1 cellular context compared by ENCODE assay signal in the genomic region with DNA sequence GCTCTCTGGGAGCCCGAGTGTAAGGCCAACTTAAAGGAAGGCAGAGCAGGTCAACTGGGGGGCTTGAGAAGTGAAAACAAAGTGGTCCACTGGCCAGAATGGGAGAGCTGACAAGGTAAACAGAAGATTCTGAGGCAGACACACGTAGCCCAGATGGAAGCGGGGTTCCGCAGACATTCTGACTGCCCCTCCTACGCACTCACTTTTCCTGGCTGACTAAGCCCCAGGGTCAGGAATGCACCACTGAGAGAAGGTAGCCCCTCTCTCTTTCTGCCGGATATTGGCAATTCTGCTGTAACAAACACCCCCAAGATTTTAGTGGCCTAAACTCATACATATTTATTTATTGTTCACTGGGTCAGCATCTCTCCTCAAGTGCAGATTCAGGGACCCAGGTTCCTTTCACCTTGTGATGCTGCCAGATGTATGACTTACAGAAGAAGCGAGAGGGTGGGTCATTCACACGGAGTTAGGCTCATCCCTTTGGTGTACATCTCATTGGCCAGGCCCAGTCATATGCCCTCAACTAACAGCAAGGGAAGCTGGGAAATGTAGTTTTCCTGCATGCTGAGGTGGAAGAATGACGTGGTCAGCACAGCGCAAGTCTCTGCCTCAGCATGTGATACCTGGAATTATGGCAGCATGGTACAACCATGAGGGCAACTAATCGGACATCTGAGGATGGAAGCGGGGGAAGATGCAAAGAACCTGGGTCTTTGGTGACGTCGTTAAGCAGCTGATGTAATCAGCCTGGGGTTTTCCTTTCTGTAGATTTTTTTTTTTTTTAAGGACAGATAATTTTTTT.
TF ChIP-seq lines count a peak whose summit lies in the region.

No MANE protein-coding gene starts in this region.

TF ChIP-seq in HEK293, 187 proteins besides CTCF, POLR2A, EP300 and RAD21 (continued from another document):
- TF ChIP-seq, protein P1, sequence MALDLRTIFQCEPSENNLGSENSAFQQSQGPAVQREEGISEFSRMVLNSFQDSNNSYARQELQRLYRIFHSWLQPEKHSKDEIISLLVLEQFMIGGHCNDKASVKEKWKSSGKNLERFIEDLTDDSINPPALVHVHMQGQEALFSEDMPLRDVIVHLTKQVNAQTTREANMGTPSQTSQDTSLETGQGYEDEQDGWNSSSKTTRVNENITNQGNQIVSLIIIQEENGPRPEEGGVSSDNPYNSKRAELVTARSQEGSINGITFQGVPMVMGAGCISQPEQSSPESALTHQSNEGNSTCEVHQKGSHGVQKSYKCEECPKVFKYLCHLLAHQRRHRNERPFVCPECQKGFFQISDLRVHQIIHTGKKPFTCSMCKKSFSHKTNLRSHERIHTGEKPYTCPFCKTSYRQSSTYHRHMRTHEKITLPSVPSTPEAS (tag by site-specific recombination; IDR thresholded peaks at IDR 0.05): no peak
- no peak for TF ChIP-seq ZBTB7A (tag by site-specific recombination; IDR thresholded peaks at IDR 0.05; ENCODE audit: low read depth)
- 0 out of 2 replicates have a peak, but pooled peaks have one; percentile 31 for TF ChIP-seq ZNF24 (tag by site-specific recombination; IDR thresholded peaks at IDR 0.05)
- no peak for TF ChIP-seq ZNF548 (tag by site-specific recombination; IDR thresholded peaks at IDR 0.05)
- TF ChIP-seq BCL11A (tag by site-specific recombination; IDR thresholded peaks at IDR 0.05; ENCODE audit: low read depth): no peak
- no peak for TF ChIP-seq ZNF670 (tag by site-specific recombination; IDR thresholded peaks at IDR 0.05; ENCODE audit: low read depth)
- no peak for TF ChIP-seq SCRT1 (tag by site-specific recombination; IDR thresholded peaks at IDR 0.05; ENCODE audit: borderline replicate concordance)
- TF ChIP-seq, protein P2, sequence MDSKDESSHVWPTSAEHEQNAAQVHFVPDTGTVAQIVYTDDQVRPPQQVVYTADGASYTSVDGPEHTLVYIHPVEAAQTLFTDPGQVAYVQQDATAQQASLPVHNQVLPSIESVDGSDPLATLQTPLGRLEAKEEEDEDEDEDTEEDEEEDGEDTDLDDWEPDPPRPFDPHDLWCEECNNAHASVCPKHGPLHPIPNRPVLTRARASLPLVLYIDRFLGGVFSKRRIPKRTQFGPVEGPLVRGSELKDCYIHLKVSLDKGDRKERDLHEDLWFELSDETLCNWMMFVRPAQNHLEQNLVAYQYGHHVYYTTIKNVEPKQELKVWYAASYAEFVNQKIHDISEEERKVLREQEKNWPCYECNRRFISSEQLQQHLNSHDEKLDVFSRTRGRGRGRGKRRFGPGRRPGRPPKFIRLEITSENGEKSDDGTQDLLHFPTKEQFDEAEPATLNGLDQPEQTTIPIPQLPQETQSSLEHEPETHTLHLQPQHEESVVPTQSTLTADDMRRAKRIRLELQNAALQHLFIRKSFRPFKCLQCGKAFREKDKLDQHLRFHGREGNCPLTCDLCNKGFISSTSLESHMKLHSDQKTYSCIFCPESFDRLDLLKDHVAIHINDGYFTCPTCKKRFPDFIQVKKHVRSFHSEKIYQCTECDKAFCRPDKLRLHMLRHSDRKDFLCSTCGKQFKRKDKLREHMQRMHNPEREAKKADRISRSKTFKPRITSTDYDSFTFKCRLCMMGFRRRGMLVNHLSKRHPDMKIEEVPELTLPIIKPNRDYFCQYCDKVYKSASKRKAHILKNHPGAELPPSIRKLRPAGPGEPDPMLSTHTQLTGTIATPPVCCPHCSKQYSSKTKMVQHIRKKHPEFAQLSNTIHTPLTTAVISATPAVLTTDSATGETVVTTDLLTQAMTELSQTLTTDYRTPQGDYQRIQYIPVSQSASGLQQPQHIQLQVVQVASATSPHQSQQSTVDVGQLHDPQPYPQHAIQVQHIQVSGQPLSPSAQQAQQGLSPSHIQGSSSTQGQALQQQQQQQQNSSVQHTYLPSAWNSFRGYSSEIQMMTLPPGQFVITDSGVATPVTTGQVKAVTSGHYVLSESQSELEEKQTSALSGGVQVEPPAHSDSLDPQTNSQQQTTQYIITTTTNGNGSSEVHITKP (tag by site-specific recombination; IDR thresholded peaks at IDR 0.05): peak; percentile 93
- TF ChIP-seq ZNF76 (tag by site-specific recombination; IDR thresholded peaks at IDR 0.05; ENCODE audit: borderline replicate concordance, low read depth): peak; percentile 88; the same call in 1 of the 2 replicates
- TF ChIP-seq ZNF138 (tag by site-specific recombination; IDR thresholded peaks at IDR 0.05; ENCODE audit: borderline replicate concordance): no peak
- no peak for TF ChIP-seq KLF10 (tag by site-specific recombination; IDR thresholded peaks at IDR 0.05)
- peak; percentile 92 for TF ChIP-seq ZBTB17 (tag by site-specific recombination; IDR thresholded peaks at IDR 0.05)
- no peak for TF ChIP-seq ZNF311 (tag by site-specific recombination; IDR thresholded peaks at IDR 0.05; ENCODE audit: borderline replicate concordance)
- TF ChIP-seq, protein P3, sequence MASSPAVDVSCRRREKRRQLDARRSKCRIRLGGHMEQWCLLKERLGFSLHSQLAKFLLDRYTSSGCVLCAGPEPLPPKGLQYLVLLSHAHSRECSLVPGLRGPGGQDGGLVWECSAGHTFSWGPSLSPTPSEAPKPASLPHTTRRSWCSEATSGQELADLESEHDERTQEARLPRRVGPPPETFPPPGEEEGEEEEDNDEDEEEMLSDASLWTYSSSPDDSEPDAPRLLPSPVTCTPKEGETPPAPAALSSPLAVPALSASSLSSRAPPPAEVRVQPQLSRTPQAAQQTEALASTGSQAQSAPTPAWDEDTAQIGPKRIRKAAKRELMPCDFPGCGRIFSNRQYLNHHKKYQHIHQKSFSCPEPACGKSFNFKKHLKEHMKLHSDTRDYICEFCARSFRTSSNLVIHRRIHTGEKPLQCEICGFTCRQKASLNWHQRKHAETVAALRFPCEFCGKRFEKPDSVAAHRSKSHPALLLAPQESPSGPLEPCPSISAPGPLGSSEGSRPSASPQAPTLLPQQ (tag by site-specific recombination; IDR thresholded peaks at IDR 0.05): peak; percentile 54; the same call in 1 of the 2 replicates
- 0 out of 2 replicates have a peak, but pooled peaks have one; percentile 34 for TF ChIP-seq ZEB2 (tag by site-specific recombination; IDR thresholded peaks at IDR 0.05)
- TF ChIP-seq ZNF23 (tag by site-specific recombination; IDR thresholded peaks at IDR 0.05; ENCODE audit: borderline replicate concordance): no peak
- TF ChIP-seq, protein P4, sequence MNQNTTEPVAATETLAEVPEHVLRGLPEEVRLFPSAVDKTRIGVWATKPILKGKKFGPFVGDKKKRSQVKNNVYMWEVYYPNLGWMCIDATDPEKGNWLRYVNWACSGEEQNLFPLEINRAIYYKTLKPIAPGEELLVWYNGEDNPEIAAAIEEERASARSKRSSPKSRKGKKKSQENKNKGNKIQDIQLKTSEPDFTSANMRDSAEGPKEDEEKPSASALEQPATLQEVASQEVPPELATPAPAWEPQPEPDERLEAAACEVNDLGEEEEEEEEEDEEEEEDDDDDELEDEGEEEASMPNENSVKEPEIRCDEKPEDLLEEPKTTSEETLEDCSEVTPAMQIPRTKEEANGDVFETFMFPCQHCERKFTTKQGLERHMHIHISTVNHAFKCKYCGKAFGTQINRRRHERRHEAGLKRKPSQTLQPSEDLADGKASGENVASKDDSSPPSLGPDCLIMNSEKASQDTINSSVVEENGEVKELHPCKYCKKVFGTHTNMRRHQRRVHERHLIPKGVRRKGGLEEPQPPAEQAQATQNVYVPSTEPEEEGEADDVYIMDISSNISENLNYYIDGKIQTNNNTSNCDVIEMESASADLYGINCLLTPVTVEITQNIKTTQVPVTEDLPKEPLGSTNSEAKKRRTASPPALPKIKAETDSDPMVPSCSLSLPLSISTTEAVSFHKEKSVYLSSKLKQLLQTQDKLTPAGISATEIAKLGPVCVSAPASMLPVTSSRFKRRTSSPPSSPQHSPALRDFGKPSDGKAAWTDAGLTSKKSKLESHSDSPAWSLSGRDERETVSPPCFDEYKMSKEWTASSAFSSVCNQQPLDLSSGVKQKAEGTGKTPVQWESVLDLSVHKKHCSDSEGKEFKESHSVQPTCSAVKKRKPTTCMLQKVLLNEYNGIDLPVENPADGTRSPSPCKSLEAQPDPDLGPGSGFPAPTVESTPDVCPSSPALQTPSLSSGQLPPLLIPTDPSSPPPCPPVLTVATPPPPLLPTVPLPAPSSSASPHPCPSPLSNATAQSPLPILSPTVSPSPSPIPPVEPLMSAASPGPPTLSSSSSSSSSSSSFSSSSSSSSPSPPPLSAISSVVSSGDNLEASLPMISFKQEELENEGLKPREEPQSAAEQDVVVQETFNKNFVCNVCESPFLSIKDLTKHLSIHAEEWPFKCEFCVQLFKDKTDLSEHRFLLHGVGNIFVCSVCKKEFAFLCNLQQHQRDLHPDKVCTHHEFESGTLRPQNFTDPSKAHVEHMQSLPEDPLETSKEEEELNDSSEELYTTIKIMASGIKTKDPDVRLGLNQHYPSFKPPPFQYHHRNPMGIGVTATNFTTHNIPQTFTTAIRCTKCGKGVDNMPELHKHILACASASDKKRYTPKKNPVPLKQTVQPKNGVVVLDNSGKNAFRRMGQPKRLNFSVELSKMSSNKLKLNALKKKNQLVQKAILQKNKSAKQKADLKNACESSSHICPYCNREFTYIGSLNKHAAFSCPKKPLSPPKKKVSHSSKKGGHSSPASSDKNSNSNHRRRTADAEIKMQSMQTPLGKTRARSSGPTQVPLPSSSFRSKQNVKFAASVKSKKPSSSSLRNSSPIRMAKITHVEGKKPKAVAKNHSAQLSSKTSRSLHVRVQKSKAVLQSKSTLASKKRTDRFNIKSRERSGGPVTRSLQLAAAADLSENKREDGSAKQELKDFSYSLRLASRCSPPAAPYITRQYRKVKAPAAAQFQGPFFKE (tag by site-specific recombination; IDR thresholded peaks at IDR 0.05; ENCODE audit: borderline replicate concordance): no peak
- TF ChIP-seq ZNF350 (tag by site-specific recombination; IDR thresholded peaks at IDR 0.05): no peak
- TF ChIP-seq ZNF112 (tag by site-specific recombination; IDR thresholded peaks at IDR 0.05): no peak
- TF ChIP-seq WT1 (tag by site-specific recombination; IDR thresholded peaks at IDR 0.05): 0 out of 2 replicates have a peak, but pooled peaks have one; percentile 11
- TF ChIP-seq SP3 (tag by site-specific recombination; IDR thresholded peaks at IDR 0.05): peak; percentile 85
